ENCODE assay signal across 21 cellular contexts in the genomic region with DNA sequence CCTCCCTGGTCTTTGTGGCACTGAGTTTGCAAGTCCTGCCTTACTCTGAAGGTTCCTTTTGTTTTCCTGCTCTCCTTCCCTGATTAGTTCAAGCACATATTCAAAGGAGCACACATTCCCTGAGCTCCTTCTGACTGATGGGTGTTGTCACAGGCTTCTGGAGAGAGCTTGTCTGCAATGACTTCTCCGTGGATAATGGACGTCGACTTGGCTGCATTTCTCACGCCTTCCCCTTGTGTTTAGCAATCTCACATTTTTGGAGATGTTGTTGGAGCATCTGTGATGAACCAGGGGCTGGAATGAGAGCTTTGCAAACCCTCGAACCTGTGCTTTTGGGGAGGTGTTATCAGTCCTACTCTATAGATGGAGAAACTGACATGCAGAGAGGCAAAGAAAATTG.
"Had no signal": no experiment of that assay in that cellular context is flagged by ENCODE, and none has a peak within 500 bp of the region (broad histone marks: within the 10 kb centered on the region; RNA-seq: fewer than 3 reads in every experiment).

No MANE protein-coding gene starts in this region.

- H3K36me3 Mint-ChIP-seq: mesothelial cell of epicardium, naive B cell had no signal

- ATAC-seq: gastrocnemius medialis, heart right ventricle, left cardiac atrium, left lung, left ventricle myocardium superior, lower lobe of right lung, mucosa of descending colon had no signal

- H3K4me3 ChIP-seq: coronary artery, dorsolateral prefrontal cortex, esophagus muscularis mucosa, gastrocnemius medialis, heart right ventricle, left lung, lower lobe of right lung, mucosa of descending colon had no signal

- H3K27ac Mint-ChIP-seq: mesothelial cell of epicardium had no signal

- H3K4me3 Mint-ChIP-seq: mesothelial cell of epicardium, naive B cell had no signal

- H3K9me3 ChIP-seq: esophagus muscularis mucosa, gastrocnemius medialis, heart right ventricle, left lung, lower lobe of right lung, mucosa of descending colon had no signal

- H3K4me1 ChIP-seq: gastrocnemius medialis, left lung had no signal

- H3K36me3 ChIP-seq: esophagus muscularis mucosa, gastrocnemius medialis, heart right ventricle, left lung, lower lobe of right lung had no signal

- H3K27me3 ChIP-seq: dorsolateral prefrontal cortex, esophagus muscularis mucosa, gastrocnemius medialis, left lung had no signal

- H3K9me3 Mint-ChIP-seq: mesothelial cell of epicardium had no signal

- DNase-seq: dermis blood vessel endothelial cell; dorsolateral prefrontal cortex; effector CD4-positive, alpha-beta T cell; effector memory CD4-positive, alpha-beta T cell; foreskin fibroblast; foreskin melanocyte; gastrocnemius medialis; glutamatergic neuron; head of caudate nucleus; heart right ventricle; hippocampal formation; left cardiac atrium; left lung; left ventricle myocardium superior; lower lobe of right lung; mesenchymal stem cell; mucosa of descending colon; naive B cell had no signal

- H3K27ac ChIP-seq: coronary artery, esophagus muscularis mucosa, gastrocnemius medialis, heart right ventricle, left lung, lower lobe of right lung had no signal
